ENCODE assay signal across 9 cellular contexts in genomic region chr7:112080441-112080840, GRCh38.
DNase-seq lines count a peak whose midpoint lies in the region; ATAC-seq, FAIRE-seq and TF ChIP-seq lines count a peak whose summit lies in the region.
"Had no signal": no experiment of that assay in that cellular context is flagged by ENCODE, and none has a peak within 500 bp of the region (broad histone marks: within the 10 kb centered on the region; RNA-seq: fewer than 3 reads in every experiment).

No MANE protein-coding gene starts in this region.

- H3K9me3 ChIP-seq in HEK293 (ENCODE audit: control insufficient read depth, insufficient read depth, low read depth, low read length) (no peaks in the 10 kb centered on the region), MG63 (no peaks in the 10 kb centered on the region), muscle layer of duodenum (ENCODE audit: control insufficient read depth in 1 of 2, low read length in 2 of 2) (no peaks in the 10 kb centered on the region)
- no peaks in the 10 kb centered on the region for H3K9me3 ChIP-seq in effector memory CD4-positive, alpha-beta T cell (ENCODE audit: control insufficient read depth, low read length)

- H3K36me3 Mint-ChIP-seq in chondrocyte (ENCODE audit: low read depth) (no peaks in the 10 kb centered on the region), GM23338 (ENCODE audit: low read depth) (no peaks in the 10 kb centered on the region)

- H3K36me3 ChIP-seq in HEK293 (ENCODE audit: control insufficient read depth in 2 of 2, insufficient read depth in 1 of 2, low read length in 2 of 2) = no peaks in the 10 kb centered on the region
- no peaks in the 10 kb centered on the region for H3K36me3 ChIP-seq in MG63
- no peaks in the 10 kb centered on the region for H3K36me3 ChIP-seq in muscle layer of duodenum (ENCODE audit: control insufficient read depth in 1 of 2, insufficient read depth in 2 of 2, low read length in 2 of 2)
- H3K36me3 ChIP-seq in GM23338 (ENCODE audit: insufficient read depth) = no peaks in the 10 kb centered on the region
- no peaks in the 10 kb centered on the region for H3K36me3 ChIP-seq in effector memory CD4-positive, alpha-beta T cell (ENCODE audit: control insufficient read depth, insufficient read depth, low read length)

- POLR2A ChIA-PET in HEK293 (lab: Yijun Ruan, JAX) = no interaction called here

- no peaks in the 10 kb centered on the region for H3K9me3 Mint-ChIP-seq in chondrocyte (ENCODE audit: low read depth)
- H3K9me3 Mint-ChIP-seq in GM23338 = no peaks in the 10 kb centered on the region
- H3K9me3 Mint-ChIP-seq: neural crest cell had no signal

- no peaks in the 10 kb centered on the region for H3K9me2 ChIP-seq in GM23338 (ENCODE audit: insufficient read depth)

- no peak for ATAC-seq in GM23338

- H3K4me1 Mint-ChIP-seq in chondrocyte (ENCODE audit: low read depth) (peaks cover 71% of the 10 kb centered on the region), GM23338 (peaks cover 35% of the 10 kb centered on the region)
- H3K4me1 Mint-ChIP-seq: neural crest cell had no signal

- peak; percentile 98 for FAIRE-seq in GM12891 (lab: Jason Lieb, UNC)

- H3K4me3 Mint-ChIP-seq in chondrocyte (ENCODE audit: unreplicated experiment) (peak overlapping the region; percentile 72), GM23338 (no peak overlapping the region)
- H3K4me3 Mint-ChIP-seq: neural crest cell had no signal

- CTCF ChIA-PET in HEK293 (lab: Yijun Ruan, JAX) = interaction anchor here (0.6 to 1.4 kb wide), 2 partner anchors 10 to 367 kb away, joined by 3 to 4 read pairs; no protein-coding TSS in a partner anchor

- H3K4me1 ChIP-seq in HEK293 (ENCODE audit: control insufficient read depth, insufficient read depth, low read length) (peaks cover 4% of the 10 kb centered on the region; the same call in 1 of the 2 replicates), muscle layer of duodenum (ENCODE audit: control insufficient read depth in 1 of 2, insufficient read depth in 2 of 2, low read length in 2 of 2) (no peaks in the 10 kb centered on the region), GM23338 (ENCODE audit: insufficient read depth) (peaks cover 20% of the 10 kb centered on the region)
- H3K4me1 ChIP-seq in effector memory CD4-positive, alpha-beta T cell (ENCODE audit: control insufficient read depth, insufficient read depth, low read length, poor library complexity, severe bottlenecking) = peaks cover 5% of the 10 kb centered on the region

- H3K27me3 ChIP-seq in MG63 = no peaks in the 10 kb centered on the region
- no peaks in the 10 kb centered on the region for H3K27me3 ChIP-seq in muscle layer of duodenum (ENCODE audit: low read depth, low read length)
- H3K27me3 ChIP-seq in GM23338 (ENCODE audit: insufficient read depth) = no peaks in the 10 kb centered on the region
- no peaks in the 10 kb centered on the region for H3K27me3 ChIP-seq in effector memory CD4-positive, alpha-beta T cell (replicated peaks; ENCODE audit: control insufficient read depth, insufficient read depth, low read length, poor library complexity, severe bottlenecking)

- H3K27ac ChIP-seq in HEK293 (ENCODE audit: extremely low read depth, low read depth, low read length) = no peak overlapping the region
- peak overlapping the region; percentile 16 for H3K27ac ChIP-seq in muscle layer of duodenum (ENCODE audit: low read length)
- H3K27ac ChIP-seq in GM23338 (ENCODE audit: low read depth) = no peak overlapping the region
- no peak overlapping the region for H3K27ac ChIP-seq in effector memory CD4-positive, alpha-beta T cell (ENCODE audit: insufficient read depth, low read length, poor library complexity, severe bottlenecking)

- no peak for DNase-seq in GM12891 (ENCODE audit: insufficient read length, low spot score)
- peak; percentile 49 for DNase-seq in MG63
- DNase-seq in chondrocyte (ENCODE audit: low spot score) = no peak
- no peak for DNase-seq in T-helper 9 cell
- DNase-seq in GM23338 (ENCODE audit: low spot score) = no peak
- no peak for DNase-seq in effector memory CD4-positive, alpha-beta T cell

- no peak overlapping the region for H3K4me3 ChIP-seq in HEK293 (ENCODE audit: low read depth, low read length)
- peak overlapping the region; percentile 12; the same call in 1 of the 2 replicates for H3K4me3 ChIP-seq in MG63
- no peak overlapping the region for H3K4me3 ChIP-seq in muscle layer of duodenum (ENCODE audit: low read depth in 1 of 2, low read length in 2 of 2)
- no peak overlapping the region for H3K4me3 ChIP-seq in GM23338
- no peak overlapping the region for H3K4me3 ChIP-seq in effector memory CD4-positive, alpha-beta T cell (ENCODE audit: insufficient read depth, low read depth, low read length, poor library complexity, severe bottlenecking)

- no peak for TF ChIP-seq POLR2A in GM12891 (IDR thresholded peaks at IDR 0.05; ENCODE audit: low read depth, low read length)

- H3K27me3 Mint-ChIP-seq in chondrocyte (ENCODE audit: low read depth) = no peaks in the 10 kb centered on the region
- no peaks in the 10 kb centered on the region for H3K27me3 Mint-ChIP-seq in GM23338 (ENCODE audit: insufficient read depth, low read depth, poor library complexity)

- H3K4me2 ChIP-seq in GM23338 = no peak overlapping the region

- H3F3A ChIP-seq in GM23338 (replicated peaks; ENCODE audit: low read depth) = no peaks in the 10 kb centered on the region

- no peaks in the 10 kb centered on the region for H4K20me1 ChIP-seq in GM23338 (replicated peaks; ENCODE audit: insufficient read depth)

- peaks cover 19% of the 10 kb centered on the region for H3K79me2 ChIP-seq in GM23338 (replicated peaks; ENCODE audit: insufficient read depth)

- no peak overlapping the region for H2AFZ ChIP-seq in GM23338

- H3K27ac Mint-ChIP-seq in chondrocyte (ENCODE audit: unreplicated experiment) = peak overlapping the region; percentile 98
- H3K27ac Mint-ChIP-seq in GM23338 = no peak overlapping the region; the same call in 1 of the 2 replicates

- TF ChIP-seq CTCF in HEK293 (tag by site-specific recombination; IDR thresholded peaks at IDR 0.05) (no peak), chondrocyte (IDR thresholded peaks at IDR 0.05) (no peak), GM23338 (conservative IDR thresholded peaks at IDR 0.05; ENCODE audit: low read depth in 2 of 2) (no peak)

TF ChIP-seq in GM12891, 5 proteins besides CTCF, POLR2A, EP300 and RAD21:
- TF ChIP-seq SPI1 (IDR thresholded peaks at IDR 0.05; ENCODE audit: low read depth, low read length) = peak; percentile 74
- no peak for TF ChIP-seq POU2F2 (IDR thresholded peaks at IDR 0.05; ENCODE audit: low read depth, low read length)
- TF ChIP-seq POLR2AphosphoS5 (IDR thresholded peaks at IDR 0.05; ENCODE audit: low read depth, low read length) = no peak
- peak; percentile 80 for TF ChIP-seq PAX5 (IDR thresholded peaks at IDR 0.05; ENCODE audit: insufficient read depth, low read length, severe bottlenecking)
- no peak for TF ChIP-seq TAF1 (IDR thresholded peaks at IDR 0.05; ENCODE audit: low read depth, low read length)
TF ChIP-seq in GM12891: peak in this region for 2.

TF ChIP-seq in HEK293, 187 proteins besides CTCF, POLR2A, EP300 and RAD21:
- TF ChIP-seq PRDM6 (tag by site-specific recombination; IDR thresholded peaks at IDR 0.05) (peak; percentile 75), KLF10 (tag by site-specific recombination; IDR thresholded peaks at IDR 0.05) (no peak), ZNF629 (tag by site-specific recombination; IDR thresholded peaks at IDR 0.05) (peak; percentile 62; the same call in 1 of the 2 replicates)

TF ChIP-seq in GM23338, 12 proteins besides CTCF, POLR2A, EP300 and RAD21 (continues in another document):
- TF ChIP-seq ZNF114 (CRISPR knock-in tag; IDR thresholded peaks at IDR 0.05) (no peak), STAT1 (IDR thresholded peaks at IDR 0.05; ENCODE audit: unreplicated experiment) (no peak), POLR2AphosphoS5 (IDR thresholded peaks at IDR 0.05; ENCODE audit: low read depth) (no peak), JUNB (IDR thresholded peaks at IDR 0.05; ENCODE audit: unreplicated experiment) (no peak), ZNF331 (CRISPR knock-in tag; IDR thresholded peaks at IDR 0.05; ENCODE audit: low read depth) (no peak), ETS1 (IDR thresholded peaks at IDR 0.05) (no peak)
